Comparison of ENCODE assay signal across 8 cellular contexts in genomic region chr10:95363303-95363912, GRCh38.
A peak's percentile ranks its signal among the peaks of the same experiment; 100 is the strongest.
DNase-seq lines count a peak whose midpoint lies in the region; ATAC-seq, FAIRE-seq and TF ChIP-seq lines count a peak whose summit lies in the region.

No MANE protein-coding gene starts in this region.

- peak; percentile 98 for TF ChIP-seq CTCF in D721Med (IDR thresholded peaks at IDR 0.05; ENCODE audit: insufficient read depth, missing control alignments)

- peak; percentile 88 for FAIRE-seq in D721Med (lab: Jason Lieb, UNC)

- DNase-seq in D721Med (ENCODE audit: insufficient read length, low spot score) (peak; percentile 37), NCI-H226 (peak; percentile 39), activated T-cell treated with anti-CD3 and anti-CD28 coated beads for 4 hours (peak; percentile 25), germinal center (ENCODE audit: low spot score) (peak; percentile 69), pulmonary artery endothelial cell (ENCODE audit: low read depth, low spot score) (peak; percentile 36), cortex of kidney (lab: John Stamatoyannopoulos, UW) (no peak)

- peak; percentile 60 for ATAC-seq in GM19023 (IDR thresholded peaks at IDR 0.05; ENCODE audit: unreplicated experiment)
- peak; percentile 80 for ATAC-seq in HG03175 (IDR thresholded peaks at IDR 0.05; ENCODE audit: unreplicated experiment)
